ENCODE assay signal across 16 cellular contexts in genomic region chr9:73114958-73115357, GRCh38. TPM values are rescaled to one million over a fixed set of nuclear protein-coding genes. Genes with fewer than 3 reads are reported as not detected.
DNase-seq lines count a peak whose midpoint lies in the region; ATAC-seq and TF ChIP-seq lines count a peak whose summit lies in the region.
"Had no signal": no experiment of that assay in that cellular context is flagged by ENCODE, and none has a peak within 500 bp of the region (broad histone marks: within the 10 kb centered on the region; RNA-seq: fewer than 3 reads in every experiment).

No MANE protein-coding gene starts in this region.

- no peak for TF ChIP-seq EP300 in SK-N-SH (IDR thresholded peaks at IDR 0.05; ENCODE audit: borderline replicate concordance in 1 of 2, low read depth in 1 of 2, low read length in 1 of 2)

- peak overlapping the region; percentile 43 to 69; a peak in 3 of 4 replicates for H3K27ac ChIP-seq in SK-N-SH (ENCODE audit: low read depth in 2 of 2, low read length in 1 of 2)
- peak overlapping the region; percentile 32 to 89 (median 80) for H3K27ac ChIP-seq in esophagus squamous epithelium
- peak overlapping the region; percentile 36 to 69 for H3K27ac ChIP-seq in prostate gland
- H3K27ac ChIP-seq: BLaER1 had no signal

- H3K36me3 ChIP-seq in SK-N-SH (replicated peaks in 1 of 2; ENCODE audit: control insufficient read depth in 1 of 2, insufficient read depth in 2 of 2, low read length in 1 of 2) = no peaks in the 10 kb centered on the region
- H3K36me3 ChIP-seq in esophagus squamous epithelium = no peaks in the 10 kb centered on the region
- H3K36me3 ChIP-seq in prostate gland = no peaks in the 10 kb centered on the region
- H3K36me3 ChIP-seq: BLaER1 had no signal

- H3K9me2 ChIP-seq in SK-N-SH = no peaks in the 10 kb centered on the region

- WGBS in SK-N-SH (ENCODE audit: low lambda C conversion rate) = 73% methylated on average over 1 of the region's 1 CpG
- WGBS in esophagus squamous epithelium, 2 donors = 88 to 91% methylated on average over 1 of the region's 1 CpG
- 97% methylated on average over 1 of the region's 1 CpG for WGBS in prostate gland

- H3K27me3 ChIP-seq in SK-N-SH (ENCODE audit: insufficient read depth) (no peaks in the 10 kb centered on the region), esophagus squamous epithelium (no peaks in the 10 kb centered on the region), prostate gland (replicated peaks; ENCODE audit: insufficient read depth) (no peaks in the 10 kb centered on the region)
- H3K27me3 ChIP-seq: BLaER1 had no signal

- peaks cover 35% of the 10 kb centered on the region for H3F3A ChIP-seq in SK-N-SH (replicated peaks; ENCODE audit: insufficient read depth)

- no peak overlapping the region for H2AFZ ChIP-seq in SK-N-SH (ENCODE audit: low read depth)

- peak; percentile 33 for DNase-seq in EH (ENCODE audit: low read depth)
- no peak for DNase-seq in SK-N-SH
- DNase-seq in esophagus squamous epithelium (lab: John Stamatoyannopoulos, UW) = no peak
- no peak for DNase-seq in prostate gland (ENCODE audit: low spot score)
- DNase-seq in HPDE6-E6E7 (ENCODE audit: extremely low spot score) = no peak
- DNase-seq in GM10266 (ENCODE audit: extremely low spot score) = no peak
- DNase-seq in GF-D8 (lab: John Stamatoyannopoulos, UW) = no peak
- DNase-seq: DMS153, GOT3, NCI-H1930, NCI-H2171, NCI-H82, SIG-M5, SW 1271 had no signal

- TF ChIP-seq RAD21 in SK-N-SH (IDR thresholded peaks at IDR 0.05; ENCODE audit: low read length) = no peak

- no peaks in the 10 kb centered on the region for H3K9me3 ChIP-seq in SK-N-SH
- no peaks in the 10 kb centered on the region for H3K9me3 ChIP-seq in esophagus squamous epithelium
- H3K9me3 ChIP-seq in prostate gland = no peaks in the 10 kb centered on the region
- H3K9me3 ChIP-seq: BLaER1 had no signal

- H3K79me2 ChIP-seq in SK-N-SH (ENCODE audit: insufficient read depth) = no peaks in the 10 kb centered on the region

- H4K20me1 ChIP-seq in SK-N-SH (ENCODE audit: insufficient read depth) = no peaks in the 10 kb centered on the region
- H4K20me1 ChIP-seq: BLaER1 had no signal

- intact Hi-C loops in esophagus squamous epithelium (cut with DNase I) (no loop called here), prostate gland (cut with DNase I) (no loop called here)

- H3K4me1 ChIP-seq in SK-N-SH (ENCODE audit: control insufficient read depth in 1 of 2, insufficient read depth in 2 of 2, low read depth in 1 of 2, low read length in 1 of 2) (peaks cover 0 to 29% of the 10 kb centered on the region in 2 experiments; a peak in 2 of 4 replicates), esophagus squamous epithelium (peaks cover 9 to 81% (median 9%) of the 10 kb centered on the region in 3 donors), prostate gland (replicated peaks) (peaks cover 6% of the 10 kb centered on the region)
- H3K4me1 ChIP-seq: BLaER1 had no signal

- no peak for TF ChIP-seq POLR2A in esophagus squamous epithelium (IDR thresholded peaks at IDR 0.05)
- no peak for TF ChIP-seq POLR2A in prostate gland (IDR thresholded peaks at IDR 0.05)

- H3K9ac ChIP-seq in SK-N-SH = no peak overlapping the region
- H3K9ac ChIP-seq: BLaER1 had no signal

- no peak for TF ChIP-seq CTCF in SK-N-SH (IDR thresholded peaks at IDR 0.05)
- no peak for TF ChIP-seq CTCF in esophagus squamous epithelium (IDR thresholded peaks at IDR 0.05)
- no peak for TF ChIP-seq CTCF in prostate gland (IDR thresholded peaks at IDR 0.05)
- no peak for TF ChIP-seq CTCF in GM10266 (IDR thresholded peaks at IDR 0.05; ENCODE audit: control insufficient read depth, insufficient read depth, low read depth, missing control alignments)

- H3K4me3 ChIP-seq in SK-N-SH (ENCODE audit: low read depth in 2 of 2, low read length in 1 of 2) (no peak overlapping the region), esophagus squamous epithelium (no peak overlapping the region), prostate gland (no peak overlapping the region)
- H3K4me3 ChIP-seq: BLaER1 had no signal

- H3K4me2 ChIP-seq in SK-N-SH = 0 out of 2 replicates have a peak overlapping the region, but pooled peaks have one; percentile 56
- H3K4me2 ChIP-seq: BLaER1 had no signal

- POLR2A ChIA-PET in SK-N-SH (lab: Yijun Ruan, JAX) = no interaction called here

- CTCF ChIA-PET in SK-N-SH (lab: Yijun Ruan, JAX) = no interaction called here

- no peak for ATAC-seq in GM18870 (IDR thresholded peaks at IDR 0.05; ENCODE audit: unreplicated experiment)

TF ChIP-seq in SK-N-SH, 30 proteins besides CTCF, POLR2A, EP300 and RAD21:
- TF ChIP-seq MXI1 (IDR thresholded peaks at IDR 0.05; ENCODE audit: low read depth, low read length) (no peak), USF1 (IDR thresholded peaks at IDR 0.05; ENCODE audit: borderline replicate concordance, low read depth) (no peak), TCF12 (IDR thresholded peaks at IDR 0.05) (peak; percentile 37), SMC3 (IDR thresholded peaks at IDR 0.05; ENCODE audit: low read depth, low read length) (no peak), RFX5 (IDR thresholded peaks at IDR 0.05; ENCODE audit: low read length) (no peak), YY1 (IDR thresholded peaks at IDR 0.05; ENCODE audit: low read depth) (no peak), GATA2 (CRISPR knock-in tag; IDR thresholded peaks at IDR 0.05) (no peak), USF2 (IDR thresholded peaks at IDR 0.05; ENCODE audit: borderline replicate concordance, low read depth, low read length) (no peak), PBX3 (IDR thresholded peaks at IDR 0.05) (peak; percentile 27; the same call in 1 of the 2 replicates), ELF1 (IDR thresholded peaks at IDR 0.05) (no peak), POLR2AphosphoS5 (IDR thresholded peaks at IDR 0.05; ENCODE audit: low read depth, low read length) (no peak), TEAD4 (IDR thresholded peaks at IDR 0.05; ENCODE audit: borderline replicate concordance, insufficient read depth) (no peak)
- TF ChIP-seq, protein P1, sequence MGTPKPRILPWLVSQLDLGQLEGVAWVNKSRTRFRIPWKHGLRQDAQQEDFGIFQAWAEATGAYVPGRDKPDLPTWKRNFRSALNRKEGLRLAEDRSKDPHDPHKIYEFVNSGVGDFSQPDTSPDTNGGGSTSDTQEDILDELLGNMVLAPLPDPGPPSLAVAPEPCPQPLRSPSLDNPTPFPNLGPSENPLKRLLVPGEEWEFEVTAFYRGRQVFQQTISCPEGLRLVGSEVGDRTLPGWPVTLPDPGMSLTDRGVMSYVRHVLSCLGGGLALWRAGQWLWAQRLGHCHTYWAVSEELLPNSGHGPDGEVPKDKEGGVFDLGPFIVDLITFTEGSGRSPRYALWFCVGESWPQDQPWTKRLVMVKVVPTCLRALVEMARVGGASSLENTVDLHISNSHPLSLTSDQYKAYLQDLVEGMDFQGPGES (IDR thresholded peaks at IDR 0.05; ENCODE audit: low read depth, low read length) = no peak
TF ChIP-seq in SK-N-SH: peak in this region for 2.

RNA-seq across cellular contexts. Expression of gene ANXA1, which starts 36.7 kb away (rescaled TPM):
- polyA plus RNA-seq in SK-N-SH (2012; rRNA removed) = 443 and 608 TPM in 2 replicates
- 640 and 748 TPM in 2 replicates for polyA plus RNA-seq in SK-N-SH (2012; cell fraction: cytosol; rRNA removed)
- 216 and 495 TPM in 2 replicates for polyA plus RNA-seq in SK-N-SH (2012; cell fraction: nucleus; rRNA removed)
- total RNA-seq in esophagus squamous epithelium = 1,000 to 10,000 TPM; 5,313 to 9,451 (median 7,147) TPM
- 100 to 1,000 TPM in 1 of 2 donors, 10 to 100 TPM in 1; 65.3 to 341 TPM for total RNA-seq in prostate gland

Comparison
In these comparisons a context has a peak if more than half of its experiments do, and no peak if none do; other contexts are left out.
1. RNA of gene ANXA1, which starts 36.7 kb away (total RNA-seq): 5,313 to 9,451 TPM in esophagus squamous epithelium; 65.3 to 341 TPM in prostate gland; every median in the first group is over 10 times any median in the second.
2. Peak in every context shown above with its lines, with median percentiles within 50 percentile points of each other: H3K27ac ChIP-seq.